11 cellular contexts compared by ENCODE assay signal in the genomic region with DNA sequence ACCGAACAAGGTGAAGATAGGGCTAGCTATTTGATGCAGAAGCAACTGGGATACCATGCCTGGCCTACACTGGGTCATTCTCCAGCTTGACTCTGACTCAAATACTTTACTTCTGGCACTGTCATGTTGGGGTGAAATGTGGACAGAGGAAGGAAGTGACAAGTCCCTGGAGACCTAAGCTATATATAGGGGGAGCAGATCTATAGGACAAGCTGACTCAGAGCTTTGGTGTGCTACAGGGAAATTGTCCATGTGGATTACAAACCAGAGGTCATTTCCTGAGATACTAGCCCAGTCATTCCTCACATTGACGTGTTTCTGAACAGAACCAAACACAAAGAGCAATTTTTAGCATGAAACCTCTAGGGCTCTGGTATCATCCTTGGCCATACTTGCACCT.
DNase-seq lines count a peak whose midpoint lies in the region; ATAC-seq and TF ChIP-seq lines count a peak whose summit lies in the region.
"Had no signal": no experiment of that assay in that cellular context is flagged by ENCODE, and none has a peak within 500 bp of the region (broad histone marks: within the 10 kb centered on the region; RNA-seq: fewer than 3 reads in every experiment).

No MANE protein-coding gene starts in this region.

- POLR2A ChIA-PET in OCI-LY7 (lab: Charles Lee), result interaction anchor here (0.6 kb wide), 1 partner anchor 540 kb away, joined by 3 read pairs; no protein-coding TSS in a partner anchor

- CTCF ChIA-PET in OCI-LY7 (lab: Charles Lee; ENCODE audit: unreplicated experiment), result no interaction called here

- H3K4me3 ChIP-seq in OCI-LY7 (ENCODE audit: low read depth, low read length, poor library complexity, severe bottlenecking) (no peak overlapping the region), fibroblast of the aortic adventitia (ENCODE audit: low read depth, low read length) (no peak overlapping the region)
- H3K4me3 ChIP-seq: testis had no signal

- no TSS peak for BruUV-seq in OCI-LY7 (replicated peaks; lab: Mats Ljungman, UMichigan)

- intact Hi-C loops in OCI-LY7 (cut with micrococcal nuclease; ENCODE audit: unreplicated experiment), result loop anchor here (10.0 kb wide), 1 partner anchor 384 kb away; no protein-coding TSS in a partner anchor

- H3K27ac ChIP-seq in OCI-LY7 (ENCODE audit: low read depth, low read length, poor library complexity, severe bottlenecking), result no peak overlapping the region
- H3K27ac ChIP-seq: testis had no signal

- no peaks in the 10 kb centered on the region; the same call in 1 of the 2 replicates for H3K36me3 ChIP-seq in OCI-LY7 (ENCODE audit: insufficient read depth, low read length)

- H3K79me2 ChIP-seq in OCI-LY7 (ENCODE audit: insufficient read depth, low read depth, low read length), result no peaks in the 10 kb centered on the region

- TF ChIP-seq CTCF in OCI-LY7 (conservative IDR thresholded peaks at IDR 0.05; ENCODE audit: low read length) (no peak), fibroblast of the aortic adventitia (IDR thresholded peaks at IDR 0.05; ENCODE audit: insufficient read depth, low read length) (no peak)

- H3K9me2 ChIP-seq in OCI-LY7 (ENCODE audit: insufficient read depth, low read length), result no peaks in the 10 kb centered on the region

- H3K4me2 ChIP-seq in OCI-LY7 (ENCODE audit: low read length), result 0 out of 2 replicates have a peak overlapping the region, but pooled peaks have one; percentile 17

- DNase-seq in EH (ENCODE audit: low read depth) (peak; percentile 85), OCI-LY7 (ENCODE audit: low spot score) (peak; percentile 46), fibroblast of the aortic adventitia (ENCODE audit: low read depth) (peak; percentile 90), mucosa of gallbladder (ENCODE audit: low spot score) (no peak)
- DNase-seq in activated CD4-positive, alpha-beta T cell treated with anti-CD3 and anti-CD28 coated beads for 48 hours, result no peak
- DNase-seq: CD8-positive, alpha-beta memory T cell; naive B cell; testis had no signal

- H4K20me1 ChIP-seq in OCI-LY7 (ENCODE audit: insufficient read depth, low read length), result no peaks in the 10 kb centered on the region

- H3K4me1 ChIP-seq in OCI-LY7 (ENCODE audit: insufficient read depth, low read length, poor library complexity, severe bottlenecking), result peaks cover 11% of the 10 kb centered on the region
- H3K4me1 ChIP-seq: testis had no signal

- peak; percentile 74 for ATAC-seq in HG02588 (IDR thresholded peaks at IDR 0.05; ENCODE audit: unreplicated experiment)
- no peak for ATAC-seq in GM19467 (IDR thresholded peaks at IDR 0.05; ENCODE audit: unreplicated experiment)
- ATAC-seq in GM19328 (IDR thresholded peaks at IDR 0.05; ENCODE audit: unreplicated experiment), result no peak

- peaks cover 14% of the 10 kb centered on the region for H3K9me3 ChIP-seq in OCI-LY7 (ENCODE audit: low read length)
- H3K9me3 ChIP-seq: testis had no signal

- H2AFZ ChIP-seq in OCI-LY7 (ENCODE audit: low read length), result no peak overlapping the region

Comparison
In these comparisons a context has a peak if more than half of its experiments do, and no peak if none do; other contexts are left out.
1. DNase-seq: peak in EH (single experiment), OCI-LY7 (single experiment) and fibroblast of the aortic adventitia (single experiment); none in mucosa of gallbladder (single experiment) and activated CD4-positive, alpha-beta T cell treated with anti-CD3 and anti-CD28 coated beads for 48 hours (single experiment).